23 cellular contexts compared by ENCODE assay signal in genomic region chr5:137815202-137815990, GRCh38.
DNase-seq lines count a peak whose midpoint lies in the region; ATAC-seq and TF ChIP-seq lines count a peak whose summit lies in the region.
"Had no signal": no experiment of that assay in that cellular context is flagged by ENCODE, and none has a peak within 500 bp of the region (broad histone marks: within the 10 kb centered on the region; RNA-seq: fewer than 3 reads in every experiment).

No MANE protein-coding gene starts in this region.

- no peak for TF ChIP-seq CTCF in RWPE2 (IDR thresholded peaks at IDR 0.05; ENCODE audit: poor library complexity, severe bottlenecking)

- H3K4me1 ChIP-seq in RWPE2 (ENCODE audit: insufficient read depth, poor library complexity, severe bottlenecking) (no peaks in the 10 kb centered on the region), duodenal mucosa (ENCODE audit: control insufficient read depth in 1 of 2, insufficient read depth in 2 of 2, low read length in 2 of 2) (peaks cover 0 to 12% of the 10 kb centered on the region in 2 donors)
- H3K4me1 ChIP-seq: SJSA1 had no signal

- H3K36me3 ChIP-seq in RWPE2 (ENCODE audit: low read depth): no peaks in the 10 kb centered on the region
- H3K36me3 ChIP-seq in duodenal mucosa (ENCODE audit: control insufficient read depth in 1 of 2, insufficient read depth in 2 of 2, low read length in 2 of 2): peaks cover 0 to 4% of the 10 kb centered on the region in 2 donors
- H3K36me3 ChIP-seq: SJSA1 had no signal

- no peak overlapping the region for H3K4me3 Mint-ChIP-seq in memory B cell
- H3K4me3 Mint-ChIP-seq in stimulated activated naive B cell treated with anti-CD40 and anti-IgM and Interleukin-4, amounts not matched to agents 10 μg/mL and 1 μg/mL and 100 μg/mL, for 72 hours: no peak overlapping the region
- H3K4me3 Mint-ChIP-seq: CD8-positive, alpha-beta memory T cell; nephron; stimulated activated memory B cell treated with anti-CD40 and anti-IgM and Interleukin-4, amounts not matched to agents 10 μg/mL and 1 μg/mL and 100 μg/mL, for 72 hours; T-helper 17 cell had no signal

- H3K27ac ChIP-seq in RWPE2 (ENCODE audit: poor library complexity, severe bottlenecking): no peak overlapping the region
- H3K27ac ChIP-seq in duodenal mucosa (ENCODE audit: low read depth, low read length): peak overlapping the region; percentile 17
- H3K27ac ChIP-seq: SJSA1 had no signal

- no peaks in the 10 kb centered on the region for H3K27me3 Mint-ChIP-seq in memory B cell
- H3K27me3 Mint-ChIP-seq in stimulated activated naive B cell treated with anti-CD40 and anti-IgM and Interleukin-4, amounts not matched to agents 10 μg/mL and 1 μg/mL and 100 μg/mL, for 72 hours: no peaks in the 10 kb centered on the region
- H3K27me3 Mint-ChIP-seq: CD8-positive, alpha-beta memory T cell; stimulated activated memory B cell treated with anti-CD40 and anti-IgM and Interleukin-4, amounts not matched to agents 10 μg/mL and 1 μg/mL and 100 μg/mL, for 72 hours; T-helper 17 cell had no signal

- H3K9me3 ChIP-seq in RWPE2 (ENCODE audit: severe bottlenecking) (no peaks in the 10 kb centered on the region), duodenal mucosa (ENCODE audit: control insufficient read depth in 1 of 2, low read length in 2 of 2) (no peaks in the 10 kb centered on the region)
- H3K9me3 ChIP-seq: SJSA1 had no signal

- no peak overlapping the region for H3K4me3 ChIP-seq in RWPE2 (ENCODE audit: severe bottlenecking)
- H3K4me3 ChIP-seq in duodenal mucosa (ENCODE audit: low read depth in 1 of 2, low read length in 2 of 2): no peak overlapping the region
- H3K4me3 ChIP-seq: SJSA1 had no signal

- H3K4me1 Mint-ChIP-seq in memory B cell: no peaks in the 10 kb centered on the region
- no peaks in the 10 kb centered on the region for H3K4me1 Mint-ChIP-seq in stimulated activated naive B cell treated with anti-CD40 and anti-IgM and Interleukin-4, amounts not matched to agents 10 μg/mL and 1 μg/mL and 100 μg/mL, for 72 hours
- H3K4me1 Mint-ChIP-seq: CD8-positive, alpha-beta memory T cell; nephron; stimulated activated memory B cell treated with anti-CD40 and anti-IgM and Interleukin-4, amounts not matched to agents 10 μg/mL and 1 μg/mL and 100 μg/mL, for 72 hours; T-helper 17 cell had no signal

- DNase-seq in RWPE2 (ENCODE audit: low spot score): no peak
- DNase-seq in memory B cell (ENCODE audit: low spot score in 2 of 2): no peak
- no peak for DNase-seq in stimulated activated naive B cell treated with anti-CD40 and anti-IgM and Interleukin-4, amounts not matched to agents 10 μg/mL and 1 μg/mL and 100 μg/mL, for 72 hours
- no peak for DNase-seq in HuH-7.5 (ENCODE audit: low spot score)
- DNase-seq in NCI-H2196 treated with DMSO at 0.1 percent for 48 hours (lab: John Stamatoyannopoulos, UW; ENCODE audit: unreplicated experiment): no peak
- DNase-seq: activated CD4-positive, alpha-beta T cell treated with anti-CD3 and anti-CD28 coated beads for 4 hours; activated naive CD4-positive, alpha-beta T cell treated with anti-CD3 and anti-CD28 coated beads, Interleukin-2, amount 50 U/mL, for 16 hours; CD8-positive, alpha-beta memory T cell; cerebellar nuclear complex; DMS53; erythroblast; foreskin melanocyte; islet precursor cell; mesenchymal stem cell; NCI-H1048; NCI-H2029; posterior cingulate gyrus; T-helper 17 cell had no signal

- H3K27me3 ChIP-seq in RWPE2 (ENCODE audit: insufficient read depth, poor library complexity, severe bottlenecking) (no peaks in the 10 kb centered on the region), duodenal mucosa (ENCODE audit: control insufficient read depth in 1 of 2, insufficient read depth in 2 of 2, low read length in 2 of 2) (no peaks in the 10 kb centered on the region)

- H3K9me3 Mint-ChIP-seq in memory B cell: peaks cover 3% of the 10 kb centered on the region
- peaks cover 4 to 6% of the 10 kb centered on the region in 2 donors for H3K9me3 Mint-ChIP-seq in stimulated activated naive B cell treated with anti-CD40 and anti-IgM and Interleukin-4, amounts not matched to agents 10 μg/mL and 1 μg/mL and 100 μg/mL, for 72 hours
- H3K9me3 Mint-ChIP-seq: nephron had no signal

- H3K9ac ChIP-seq in duodenal mucosa (ENCODE audit: low read depth in 1 of 2, low read length in 2 of 2): no peak overlapping the region

- H3K27ac Mint-ChIP-seq in memory B cell: peak overlapping the region; percentile 57
- H3K27ac Mint-ChIP-seq in stimulated activated naive B cell treated with anti-CD40 and anti-IgM and Interleukin-4, amounts not matched to agents 10 μg/mL and 1 μg/mL and 100 μg/mL, for 72 hours: peak overlapping the region; percentile 25
- H3K27ac Mint-ChIP-seq: CD8-positive, alpha-beta memory T cell; stimulated activated memory B cell treated with anti-CD40 and anti-IgM and Interleukin-4, amounts not matched to agents 10 μg/mL and 1 μg/mL and 100 μg/mL, for 72 hours; T-helper 17 cell had no signal

- H3K36me3 Mint-ChIP-seq in memory B cell: peaks cover 18% of the 10 kb centered on the region
- H3K36me3 Mint-ChIP-seq in stimulated activated naive B cell treated with anti-CD40 and anti-IgM and Interleukin-4, amounts not matched to agents 10 μg/mL and 1 μg/mL and 100 μg/mL, for 72 hours: peaks cover 21 to 28% of the 10 kb centered on the region in 2 donors

- ATAC-seq in RWPE2 (ENCODE audit: low read depth): 0 out of 3 replicates have a peak, but pooled peaks have one; percentile 25
- ATAC-seq in memory B cell (ENCODE audit: low read depth): no peak
- ATAC-seq in stimulated activated naive B cell treated with anti-CD40 and anti-IgM and Interleukin-4, amounts not matched to agents 10 μg/mL and 1 μg/mL and 100 μg/mL, for 72 hours (replicated peaks): no peak
- no peak for ATAC-seq in GM18868 (IDR thresholded peaks at IDR 0.05; ENCODE audit: unreplicated experiment)
- ATAC-seq: stimulated activated memory B cell treated with anti-CD40 and anti-IgM and Interleukin-4, amounts not matched to agents 10 μg/mL and 1 μg/mL and 100 μg/mL, for 72 hours; T-helper 17 cell had no signal
